17 cellular contexts compared by ENCODE assay signal in the genomic region with DNA sequence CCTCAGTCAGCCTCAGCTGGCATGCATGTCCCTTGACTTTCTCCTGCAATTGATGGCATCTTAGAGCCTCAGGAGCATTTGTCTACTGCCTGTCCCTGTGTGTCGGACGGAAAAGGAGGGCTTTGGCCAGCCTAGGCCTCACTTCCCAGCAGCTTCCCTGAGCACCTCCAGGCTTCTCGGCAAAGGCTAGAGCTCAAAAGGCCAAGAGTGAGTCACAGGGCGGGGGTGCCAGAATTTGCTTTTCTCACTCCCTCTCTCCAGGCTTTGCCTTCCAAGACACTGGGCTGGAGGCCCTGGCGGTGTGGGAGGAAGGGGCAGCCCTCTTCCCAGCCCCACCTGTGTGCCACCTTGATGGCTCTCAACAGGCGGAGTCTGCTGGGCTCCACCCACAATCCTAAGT.
DNase-seq lines count a peak whose midpoint lies in the region; ATAC-seq and TF ChIP-seq lines count a peak whose summit lies in the region.
"Had no signal": no experiment of that assay in that cellular context is flagged by ENCODE, and none has a peak within 500 bp of the region (broad histone marks: within the 10 kb centered on the region; RNA-seq: fewer than 3 reads in every experiment).

No MANE protein-coding gene starts in this region.

- H3K27me3 ChIP-seq in vagina = no peaks in the 10 kb centered on the region

- H3K9me3 ChIP-seq in vagina = no peaks in the 10 kb centered on the region

- ATAC-seq in left cardiac atrium = peak; percentile 78 to 97
- ATAC-seq in sciatic nerve = peak; percentile 84
- no peak for ATAC-seq in HG03457 (IDR thresholded peaks at IDR 0.05; ENCODE audit: unreplicated experiment)
- ATAC-seq: GM23338, natural killer cell, SK-N-SH treated with all-trans-retinoic acid at 6 μM for 48 hours had no signal

- H3K36me3 Mint-ChIP-seq in activated naive CD8-positive, alpha-beta T cell treated with anti-CD3 and anti-CD28 coated beads for 36 hours = no peaks in the 10 kb centered on the region
- H3K36me3 Mint-ChIP-seq: activated CD4-positive, alpha-beta memory T cell treated with anti-CD3 and anti-CD28 coated beads for 36 hours; natural killer cell had no signal

- no peaks in the 10 kb centered on the region for H3K4me1 ChIP-seq in vagina

- TF ChIP-seq POLR2A in vagina (IDR thresholded peaks at IDR 0.05) = no peak

- no peak overlapping the region for H3K4me3 ChIP-seq in cardiac fibroblast (replicated peaks in 1 of 2; ENCODE audit: low read depth in 2 of 2, low read length in 2 of 2)
- H3K4me3 ChIP-seq in vagina = no peak overlapping the region
- H3K4me3 ChIP-seq: GM23338 had no signal

- no peak overlapping the region for H3K27ac Mint-ChIP-seq in activated naive CD8-positive, alpha-beta T cell treated with anti-CD3 and anti-CD28 coated beads for 36 hours
- H3K27ac Mint-ChIP-seq: activated CD4-positive, alpha-beta memory T cell treated with anti-CD3 and anti-CD28 coated beads for 36 hours; CD4-positive, alpha-beta T cell; GM23338; natural killer cell had no signal

- no peaks in the 10 kb centered on the region for H3K9me3 Mint-ChIP-seq in activated naive CD8-positive, alpha-beta T cell treated with anti-CD3 and anti-CD28 coated beads for 36 hours
- H3K9me3 Mint-ChIP-seq: activated CD4-positive, alpha-beta memory T cell treated with anti-CD3 and anti-CD28 coated beads for 36 hours; CD4-positive, alpha-beta T cell; GM23338; natural killer cell had no signal

- no peaks in the 10 kb centered on the region for H3K4me1 Mint-ChIP-seq in activated naive CD8-positive, alpha-beta T cell treated with anti-CD3 and anti-CD28 coated beads for 36 hours
- H3K4me1 Mint-ChIP-seq: GM23338, natural killer cell had no signal

- no peaks in the 10 kb centered on the region for H3K36me3 ChIP-seq in vagina

- intact Hi-C loops in left cardiac atrium (cut with DNase I) (no loop called here), sciatic nerve (cut with DNase I) (no loop called here), vagina (cut with DNase I) (no loop called here)

- peak; percentile 34 for DNase-seq in AG20443 (ENCODE audit: low spot score)
- DNase-seq in cardiac fibroblast (ENCODE audit: low read depth in 2 of 2) = peak; percentile 40 to 48
- DNase-seq in left cardiac atrium = peak; percentile 77
- DNase-seq in sciatic nerve (ENCODE audit: low spot score) = peak; percentile 71
- DNase-seq in MV-4-11 (lab: John Stamatoyannopoulos, UW) = no peak
- no peak for DNase-seq in activated naive CD8-positive, alpha-beta T cell treated with anti-CD3 and anti-CD28 coated beads for 36 hours
- DNase-seq in vagina (ENCODE audit: extremely low spot score in 2 of 2) = no peak
- DNase-seq: activated CD4-positive, alpha-beta memory T cell treated with anti-CD3 and anti-CD28 coated beads for 36 hours; activated T-cell treated with anti-CD3 and anti-CD28 coated beads, Interleukin-2, amount 50 U/mL, for 48 hours; CD4-positive, alpha-beta T cell; natural killer cell; NCI-H2029; NCI-H526 treated with DMSO at 0.1 percent for 48 hours; OCI-M1 had no signal

- no peak overlapping the region for H3K27ac ChIP-seq in vagina

- H3K27me3 Mint-ChIP-seq in activated naive CD8-positive, alpha-beta T cell treated with anti-CD3 and anti-CD28 coated beads for 36 hours = no peaks in the 10 kb centered on the region

- TF ChIP-seq CTCF in cardiac fibroblast (IDR thresholded peaks at IDR 0.05; ENCODE audit: low read depth, low read length) = no peak
- TF ChIP-seq CTCF in vagina (IDR thresholded peaks at IDR 0.05) = no peak

- no peak overlapping the region for H3K4me3 Mint-ChIP-seq in activated naive CD8-positive, alpha-beta T cell treated with anti-CD3 and anti-CD28 coated beads for 36 hours
- H3K4me3 Mint-ChIP-seq: activated CD4-positive, alpha-beta memory T cell treated with anti-CD3 and anti-CD28 coated beads for 36 hours; CD4-positive, alpha-beta T cell; GM23338; natural killer cell had no signal

Comparison
In these comparisons a context has a peak if more than half of its experiments do, and no peak if none do; other contexts are left out.
1. DNase-seq: peak in AG20443 (single experiment), cardiac fibroblast (2 of 2), left cardiac atrium (single experiment) and sciatic nerve (single experiment); none in MV-4-11 (single experiment), activated naive CD8-positive, alpha-beta T cell treated with anti-CD3 and anti-CD28 coated beads for 36 hours (single experiment) and vagina (0 of 2).